20 cellular contexts compared by ENCODE assay signal in genomic region chr11:78179459-78180071, GRCh38. TPM values are rescaled to one million over a fixed set of nuclear protein-coding genes. Genes with fewer than 3 reads are reported as not detected.
A peak's percentile ranks its signal among the peaks of the same experiment; 100 is the strongest.
DNase-seq lines count a peak whose midpoint lies in the region; ATAC-seq, FAIRE-seq and TF ChIP-seq lines count a peak whose summit lies in the region.
"Had no signal": no experiment of that assay in that cellular context is flagged by ENCODE, and none has a peak within 500 bp of the region (broad histone marks: within the 10 kb centered on the region; RNA-seq: fewer than 3 reads in every experiment).

No MANE protein-coding gene starts in this region.

- peaks cover 4% of the 10 kb centered on the region for H3K36me3 Mint-ChIP-seq in neural crest cell (ENCODE audit: low read depth)
- H3K36me3 Mint-ChIP-seq in natural killer cell treated with Interleukin-12 subunit alpha and Interleukin-12 subunit beta and Interleukin-15 and Interleukin-18, amount 100 ng/mL, for 72 hours: peaks cover 5% of the 10 kb centered on the region

- H3K27me3 ChIP-seq in foreskin keratinocyte: no peaks in the 10 kb centered on the region

- peak; percentile 36 for FAIRE-seq in GM12892 (lab: Jason Lieb, UNC)
- FAIRE-seq: islet of Langerhans had no signal

- peak overlapping the region; percentile 83 for H3K27ac Mint-ChIP-seq in neural crest cell (ENCODE audit: unreplicated experiment)
- peak overlapping the region in 1 of 2 donors; percentile 38 for H3K27ac Mint-ChIP-seq in natural killer cell treated with Interleukin-12 subunit alpha and Interleukin-12 subunit beta and Interleukin-15 and Interleukin-18, amount 100 ng/mL, for 72 hours
- H3K27ac Mint-ChIP-seq: activated B cell treated with CpG ODN at 0.5 μM for 24 hours; HFFc6; stimulated activated memory B cell treated with anti-CD40 and anti-IgM and Interleukin-4, amounts not matched to agents 10 μg/mL and 1 μg/mL and 100 μg/mL, for 72 hours; type B pancreatic cell had no signal

- H3K27me3 Mint-ChIP-seq in neural crest cell (ENCODE audit: low read depth): no peaks in the 10 kb centered on the region
- H3K27me3 Mint-ChIP-seq in natural killer cell treated with Interleukin-12 subunit alpha and Interleukin-12 subunit beta and Interleukin-15 and Interleukin-18, amount 100 ng/mL, for 72 hours: no peaks in the 10 kb centered on the region
- H3K27me3 Mint-ChIP-seq: activated B cell treated with CpG ODN at 0.5 μM for 24 hours; stimulated activated memory B cell treated with anti-CD40 and anti-IgM and Interleukin-4, amounts not matched to agents 10 μg/mL and 1 μg/mL and 100 μg/mL, for 72 hours; type B pancreatic cell had no signal

- DNase-seq in GM12892 (ENCODE audit: insufficient read length): no peak
- DNase-seq in NCI-H69 (lab: John Stamatoyannopoulos, UW): peak; percentile 12
- no peak for DNase-seq in foreskin keratinocyte
- no peak for DNase-seq in neural crest cell (ENCODE audit: low read depth, low spot score)
- DNase-seq in natural killer cell treated with Interleukin-12 subunit alpha and Interleukin-12 subunit beta and Interleukin-15 and Interleukin-18, amount 100 ng/mL, for 72 hours (ENCODE audit: low spot score): no peak
- DNase-seq in HUDEP-2 (lab: John Stamatoyannopoulos, UW; ENCODE audit: unreplicated experiment in 76 of 76): no peak
- DNase-seq: activated B cell treated with CpG ODN at 0.5 μM for 24 hours, activated gamma-delta T cell treated with Interleukin-2 at 50 U/mL for 16 hours, DMS79, HFFc6, KG1, NCI-H1092, NCI-H774 had no signal

- TF ChIP-seq POLR2A in GM12892 (IDR thresholded peaks at IDR 0.05; ENCODE audit: low read depth, low read length): no peak

- no peaks in the 10 kb centered on the region for H3K4me1 Mint-ChIP-seq in neural crest cell
- peaks cover 0 to 14% of the 10 kb centered on the region in 2 donors for H3K4me1 Mint-ChIP-seq in natural killer cell treated with Interleukin-12 subunit alpha and Interleukin-12 subunit beta and Interleukin-15 and Interleukin-18, amount 100 ng/mL, for 72 hours (ENCODE audit: low read depth in 2 of 2)
- H3K4me1 Mint-ChIP-seq: activated B cell treated with CpG ODN at 0.5 μM for 24 hours; stimulated activated memory B cell treated with anti-CD40 and anti-IgM and Interleukin-4, amounts not matched to agents 10 μg/mL and 1 μg/mL and 100 μg/mL, for 72 hours had no signal

- no peak overlapping the region for H3K27ac ChIP-seq in foreskin keratinocyte
- H3K27ac ChIP-seq: parathyroid adenoma had no signal

- no peak overlapping the region for H3K4me3 Mint-ChIP-seq in neural crest cell
- H3K4me3 Mint-ChIP-seq in natural killer cell treated with Interleukin-12 subunit alpha and Interleukin-12 subunit beta and Interleukin-15 and Interleukin-18, amount 100 ng/mL, for 72 hours: no peak overlapping the region
- H3K4me3 Mint-ChIP-seq: activated B cell treated with CpG ODN at 0.5 μM for 24 hours; HFFc6; stimulated activated memory B cell treated with anti-CD40 and anti-IgM and Interleukin-4, amounts not matched to agents 10 μg/mL and 1 μg/mL and 100 μg/mL, for 72 hours; type B pancreatic cell had no signal

- no peak for TF ChIP-seq CTCF in foreskin keratinocyte (conservative IDR thresholded peaks at IDR 0.05)
- no peak for TF ChIP-seq CTCF in neural crest cell (conservative IDR thresholded peaks at IDR 0.05)

- no peaks in the 10 kb centered on the region for H3K4me1 ChIP-seq in foreskin keratinocyte
- H3K4me1 ChIP-seq: parathyroid adenoma had no signal

- H3K9me3 Mint-ChIP-seq in neural crest cell: no peaks in the 10 kb centered on the region
- no peaks in the 10 kb centered on the region for H3K9me3 Mint-ChIP-seq in natural killer cell treated with Interleukin-12 subunit alpha and Interleukin-12 subunit beta and Interleukin-15 and Interleukin-18, amount 100 ng/mL, for 72 hours
- H3K9me3 Mint-ChIP-seq: HFFc6, type B pancreatic cell had no signal

- ATAC-seq in foreskin keratinocyte (peak; percentile 66), HG02798 (IDR thresholded peaks at IDR 0.05; ENCODE audit: poor library complexity, unreplicated experiment) (no peak), HG02759 (IDR thresholded peaks at IDR 0.05; ENCODE audit: unreplicated experiment) (no peak)
- no peak for ATAC-seq in natural killer cell treated with Interleukin-12 subunit alpha and Interleukin-12 subunit beta and Interleukin-15 and Interleukin-18, amount 100 ng/mL, for 72 hours
- ATAC-seq: Panc1; stimulated activated memory B cell treated with anti-CD40 and anti-IgM and Interleukin-4, amounts not matched to agents 10 μg/mL and 1 μg/mL and 100 μg/mL, for 72 hours had no signal

RNA-seq across cellular contexts. Expression of gene KCTD21, which starts 8.9 kb away (rescaled TPM):
- polyA plus RNA-seq in GM12892 (2012; ENCODE audit: missing spikeins): 1.7 TPM
- total RNA-seq in foreskin keratinocyte (6.1 and 6.7 TPM in 2 replicates), neural crest cell (6.4 and 8.4 TPM in 2 replicates)
- 3.8 and 3.9 TPM in 2 replicates for polyA plus RNA-seq in foreskin keratinocyte
- 1 to 10 TPM; 3.6 to 9.4 TPM for total RNA-seq in natural killer cell treated with Interleukin-12 subunit alpha and Interleukin-12 subunit beta and Interleukin-15 and Interleukin-18, amount 100 ng/mL, for 72 hours

RNA-seq across cellular contexts. Expression of gene USP35, which starts 9.2 kb away (rescaled TPM):
- polyA plus RNA-seq in GM12892 (2012; ENCODE audit: missing spikeins): 2.4 TPM
- total RNA-seq in foreskin keratinocyte (5.2 and 6.1 TPM in 2 replicates), neural crest cell (9.3 and 11.1 TPM in 2 replicates)
- polyA plus RNA-seq in foreskin keratinocyte: 3.3 and 3.7 TPM in 2 replicates
- total RNA-seq in natural killer cell treated with Interleukin-12 subunit alpha and Interleukin-12 subunit beta and Interleukin-15 and Interleukin-18, amount 100 ng/mL, for 72 hours: 1 to 10 TPM; 7.2 to 7.9 TPM

RNA-seq across cellular contexts. Expression of gene ALG8, which starts 40.1 kb away (rescaled TPM):
- 33.8 TPM for polyA plus RNA-seq in GM12892 (2012; ENCODE audit: missing spikeins)
- total RNA-seq in foreskin keratinocyte (46.6 and 46.8 TPM in 2 replicates), neural crest cell (79.7 and 86.7 TPM in 2 replicates)
- 41.8 and 45.1 TPM in 2 replicates for polyA plus RNA-seq in foreskin keratinocyte
- total RNA-seq in natural killer cell treated with Interleukin-12 subunit alpha and Interleukin-12 subunit beta and Interleukin-15 and Interleukin-18, amount 100 ng/mL, for 72 hours: 10 to 100 TPM; 52.3 to 87.2 TPM
